14 cellular contexts compared by ENCODE assay signal in genomic region chr18:42192251-42193248, GRCh38.
A peak's percentile ranks its signal among the peaks of the same experiment; 100 is the strongest.
DNase-seq lines count a peak whose midpoint lies in the region; ATAC-seq and TF ChIP-seq lines count a peak whose summit lies in the region.
"Had no signal": no experiment of that assay in that cellular context is flagged by ENCODE, and none has a peak within 500 bp of the region (broad histone marks: within the 10 kb centered on the region; RNA-seq: fewer than 3 reads in every experiment).

No MANE protein-coding gene starts in this region.

- no peaks in the 10 kb centered on the region for H3K27me3 Mint-ChIP-seq in activated naive CD8-positive, alpha-beta T cell treated with anti-CD3 and anti-CD28 coated beads for 36 hours
- no peaks in the 10 kb centered on the region for H3K27me3 Mint-ChIP-seq in GM23338 (ENCODE audit: insufficient read depth, low read depth, poor library complexity)
- H3K27me3 Mint-ChIP-seq: central memory CD8-positive, alpha-beta T cell had no signal

- no peak for ATAC-seq in HG02870 (IDR thresholded peaks at IDR 0.05; ENCODE audit: unreplicated experiment)
- no peak for ATAC-seq in GM23338
- ATAC-seq: Panc1 had no signal

- DNase-seq in ACHN: peak; percentile 11
- DNase-seq in NCI-H146 (lab: John Stamatoyannopoulos, UW): peak; percentile 82
- DNase-seq in islet precursor cell: peak; percentile 77
- no peak for DNase-seq in NCI-H345 treated with DMSO at 0.1 percent for 48 hours (lab: John Stamatoyannopoulos, UW; ENCODE audit: unreplicated experiment)
- DNase-seq in activated naive CD8-positive, alpha-beta T cell treated with anti-CD3 and anti-CD28 coated beads for 36 hours: no peak
- no peak for DNase-seq in GM23338 (ENCODE audit: low spot score)
- DNase-seq: activated CD4-positive, CD25-positive, alpha-beta regulatory T cell; GDM1; NCI-H1436 had no signal

- H3K27ac ChIP-seq in VCaP (peak overlapping the region; percentile 5; the same call in 1 of the 2 replicates), GM23338 (ENCODE audit: low read depth) (no peak overlapping the region)

- no peaks in the 10 kb centered on the region for H3F3A ChIP-seq in GM23338 (replicated peaks; ENCODE audit: low read depth)

- no peak overlapping the region for H3K4me3 Mint-ChIP-seq in activated naive CD8-positive, alpha-beta T cell treated with anti-CD3 and anti-CD28 coated beads for 36 hours
- H3K4me3 Mint-ChIP-seq in GM23338: no peak overlapping the region
- H3K4me3 Mint-ChIP-seq: central memory CD8-positive, alpha-beta T cell; nephron had no signal

- no peak overlapping the region for H3K27ac Mint-ChIP-seq in activated naive CD8-positive, alpha-beta T cell treated with anti-CD3 and anti-CD28 coated beads for 36 hours
- no peak overlapping the region for H3K27ac Mint-ChIP-seq in GM23338
- H3K27ac Mint-ChIP-seq: nephron had no signal

- no peaks in the 10 kb centered on the region for H4K20me1 ChIP-seq in GM23338 (replicated peaks; ENCODE audit: insufficient read depth)

- no peaks in the 10 kb centered on the region for H3K79me2 ChIP-seq in GM23338 (replicated peaks; ENCODE audit: insufficient read depth)

- no peaks in the 10 kb centered on the region for H3K36me3 Mint-ChIP-seq in activated naive CD8-positive, alpha-beta T cell treated with anti-CD3 and anti-CD28 coated beads for 36 hours
- peaks cover 2% of the 10 kb centered on the region; the same call in 1 of the 3 replicates for H3K36me3 Mint-ChIP-seq in GM23338 (ENCODE audit: low read depth)

- peaks cover 8% of the 10 kb centered on the region for H3K9me3 Mint-ChIP-seq in activated naive CD8-positive, alpha-beta T cell treated with anti-CD3 and anti-CD28 coated beads for 36 hours
- peaks cover 11% of the 10 kb centered on the region for H3K9me3 Mint-ChIP-seq in GM23338

- H3K4me2 ChIP-seq in GM23338: no peak overlapping the region

- TF ChIP-seq CTCF in VCaP (conservative IDR thresholded peaks at IDR 0.05): no peak
- TF ChIP-seq CTCF in GM23338 (conservative IDR thresholded peaks at IDR 0.05; ENCODE audit: low read depth in 2 of 2): no peak

- in situ Hi-C loops in ACHN (cut with HindIII; ENCODE audit: low pct_ligation_motif_present, low pct_unique_long_range_greater_than_20kb, low sequenced_read_pairs): no loop called here

- no peaks in the 10 kb centered on the region for H3K27me3 ChIP-seq in GM23338 (ENCODE audit: insufficient read depth)

- H3K36me3 ChIP-seq in GM23338 (ENCODE audit: insufficient read depth): no peaks in the 10 kb centered on the region

- peaks cover 6% of the 10 kb centered on the region; the same call in 1 of the 2 replicates for H3K4me1 ChIP-seq in GM23338 (ENCODE audit: insufficient read depth)

- no peaks in the 10 kb centered on the region for H3K4me1 Mint-ChIP-seq in activated naive CD8-positive, alpha-beta T cell treated with anti-CD3 and anti-CD28 coated beads for 36 hours
- H3K4me1 Mint-ChIP-seq in GM23338: no peaks in the 10 kb centered on the region
- H3K4me1 Mint-ChIP-seq: central memory CD8-positive, alpha-beta T cell had no signal

- 0 out of 2 replicates have a peak, but pooled peaks cover 3% of the 10 kb centered on the region for H3K9me2 ChIP-seq in GM23338 (ENCODE audit: insufficient read depth)

- H2AFZ ChIP-seq in GM23338: no peak overlapping the region

- H3K4me3 ChIP-seq in GM23338: no peak overlapping the region

TF ChIP-seq in GM23338, 12 proteins besides CTCF, POLR2A, EP300 and RAD21:
- no peak for TF ChIP-seq EZH2phosphoT487 (IDR thresholded peaks at IDR 0.05; ENCODE audit: unreplicated experiment)

Comparison
In these comparisons a context has a peak if more than half of its experiments do, and no peak if none do; other contexts are left out.
1. DNase-seq: peak in ACHN (single experiment), NCI-H146 (single experiment) and islet precursor cell (single experiment); none in NCI-H345 treated with DMSO at 0.1 percent for 48 hours (single experiment), activated naive CD8-positive, alpha-beta T cell treated with anti-CD3 and anti-CD28 coated beads for 36 hours (single experiment) and GM23338 (single experiment).